In the genomic region with DNA sequence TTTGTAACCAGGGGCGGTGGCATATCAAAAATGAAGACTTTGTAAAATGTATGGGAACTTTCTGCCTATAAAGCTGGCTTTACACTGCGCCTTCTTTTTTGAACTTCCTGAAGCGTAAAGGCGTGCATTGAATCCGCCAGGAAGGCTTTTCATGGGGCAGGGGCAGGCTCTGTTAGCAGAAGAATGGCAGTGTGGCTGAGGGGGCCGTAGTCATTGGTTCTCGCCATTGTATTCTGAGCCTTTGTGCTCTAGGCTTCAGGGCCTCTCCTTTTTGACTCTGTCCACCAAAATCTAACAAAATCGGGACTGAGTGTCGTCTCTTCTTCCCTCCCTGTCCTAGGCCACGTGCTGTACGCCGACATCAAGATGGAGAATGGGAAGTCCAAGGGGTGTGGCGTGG, we compare ENCODE assay signal across 15 cellular contexts. TPM values are rescaled to one million over a fixed set of nuclear protein-coding genes. Genes with fewer than 3 reads are reported as not detected.
DNase-seq lines count a peak whose midpoint lies in the region; ATAC-seq and TF ChIP-seq lines count a peak whose summit lies in the region.
"Had no signal": no experiment of that assay in that cellular context is flagged by ENCODE, and none has a peak within 500 bp of the region (broad histone marks: within the 10 kb centered on the region; RNA-seq: fewer than 3 reads in every experiment).

No MANE protein-coding gene starts in this region.

- CTCF ChIA-PET in activated CD4-positive, alpha-beta T cell treated with anti-CD3 and anti-CD28 coated beads, Interleukin-2, amount 10 ng/mL, durations not matched to agents 7 days and 5 days (lab: Charles Lee) = interaction anchor here (1.4 kb wide), 1 partner anchor 18 kb away, joined by 4 read pairs; no protein-coding TSS in a partner anchor
- CTCF ChIA-PET in T-cell (lab: Charles Lee) = interaction anchor here in 1 of 2 donors (0.7 kb wide), 1 partner anchor 91 kb away, joined by 3 read pairs; no protein-coding TSS in a partner anchor

- H3K9me3 Mint-ChIP-seq in activated CD4-positive, alpha-beta T cell treated with anti-CD3 and anti-CD28 coated beads, Interleukin-2, amount 10 ng/mL, durations not matched to agents 7 days and 5 days = no peaks in the 10 kb centered on the region
- H3K9me3 Mint-ChIP-seq in T-cell = no peaks in the 10 kb centered on the region
- H3K9me3 Mint-ChIP-seq in endothelial cell (ENCODE audit: unreplicated experiment) = no peaks in the 10 kb centered on the region
- no peaks in the 10 kb centered on the region for H3K9me3 Mint-ChIP-seq in stimulated activated memory B cell treated with anti-CD40 and anti-IgM and Interleukin-4, amounts not matched to agents 10 μg/mL and 1 μg/mL and 100 μg/mL, for 72 hours
- H3K9me3 Mint-ChIP-seq: nephron had no signal

- ATAC-seq in T-cell (replicated peaks in 1 of 4) (no peak), GM21825 (IDR thresholded peaks at IDR 0.05; ENCODE audit: unreplicated experiment) (no peak), GM21526 (IDR thresholded peaks at IDR 0.05; ENCODE audit: low FRiP score, unreplicated experiment) (no peak)
- ATAC-seq in stimulated activated memory B cell treated with anti-CD40 and anti-IgM and Interleukin-4, amounts not matched to agents 10 μg/mL and 1 μg/mL and 100 μg/mL, for 72 hours = no peak

- H3K4me1 Mint-ChIP-seq in activated CD4-positive, alpha-beta T cell treated with anti-CD3 and anti-CD28 coated beads, Interleukin-2, amount 10 ng/mL, durations not matched to agents 7 days and 5 days = peaks cover 48% of the 10 kb centered on the region
- H3K4me1 Mint-ChIP-seq in T-cell (peaks cover 31 to 39% (median 35%) of the 10 kb centered on the region in 3 donors), endothelial cell (ENCODE audit: unreplicated experiment) (peaks cover 23% of the 10 kb centered on the region)
- H3K4me1 Mint-ChIP-seq in stimulated activated memory B cell treated with anti-CD40 and anti-IgM and Interleukin-4, amounts not matched to agents 10 μg/mL and 1 μg/mL and 100 μg/mL, for 72 hours = peaks cover 23% of the 10 kb centered on the region
- H3K4me1 Mint-ChIP-seq: nephron had no signal

- H3K27me3 Mint-ChIP-seq in activated CD4-positive, alpha-beta T cell treated with anti-CD3 and anti-CD28 coated beads, Interleukin-2, amount 10 ng/mL, durations not matched to agents 7 days and 5 days = no peaks in the 10 kb centered on the region
- H3K27me3 Mint-ChIP-seq in T-cell = no peaks in the 10 kb centered on the region
- peaks cover 25% of the 10 kb centered on the region for H3K27me3 Mint-ChIP-seq in endothelial cell (ENCODE audit: unreplicated experiment)
- H3K27me3 Mint-ChIP-seq in stimulated activated memory B cell treated with anti-CD40 and anti-IgM and Interleukin-4, amounts not matched to agents 10 μg/mL and 1 μg/mL and 100 μg/mL, for 72 hours = no peaks in the 10 kb centered on the region

- H3K27ac Mint-ChIP-seq in activated CD4-positive, alpha-beta T cell treated with anti-CD3 and anti-CD28 coated beads, Interleukin-2, amount 10 ng/mL, durations not matched to agents 7 days and 5 days = peak overlapping the region; percentile 68
- H3K27ac Mint-ChIP-seq in T-cell (peak overlapping the region; percentile 88 to 97), endothelial cell (ENCODE audit: unreplicated experiment) (peak overlapping the region; percentile 74)
- peak overlapping the region; percentile 91 for H3K27ac Mint-ChIP-seq in stimulated activated memory B cell treated with anti-CD40 and anti-IgM and Interleukin-4, amounts not matched to agents 10 μg/mL and 1 μg/mL and 100 μg/mL, for 72 hours
- H3K27ac Mint-ChIP-seq: nephron had no signal

- TF ChIP-seq CTCF in endothelial cell (IDR thresholded peaks at IDR 0.05; ENCODE audit: unreplicated experiment) = no peak

- H3K4me3 Mint-ChIP-seq in activated CD4-positive, alpha-beta T cell treated with anti-CD3 and anti-CD28 coated beads, Interleukin-2, amount 10 ng/mL, durations not matched to agents 7 days and 5 days = no peak overlapping the region
- H3K4me3 Mint-ChIP-seq in T-cell (peak overlapping the region in 1 of 3 donors; percentile 68), endothelial cell (ENCODE audit: unreplicated experiment) (peak overlapping the region; percentile 27)
- no peak overlapping the region for H3K4me3 Mint-ChIP-seq in stimulated activated memory B cell treated with anti-CD40 and anti-IgM and Interleukin-4, amounts not matched to agents 10 μg/mL and 1 μg/mL and 100 μg/mL, for 72 hours
- H3K4me3 Mint-ChIP-seq: nephron had no signal

- H3K36me3 Mint-ChIP-seq in activated CD4-positive, alpha-beta T cell treated with anti-CD3 and anti-CD28 coated beads, Interleukin-2, amount 10 ng/mL, durations not matched to agents 7 days and 5 days (ENCODE audit: low read depth) = peaks cover 49% of the 10 kb centered on the region
- H3K36me3 Mint-ChIP-seq in T-cell (peaks cover 37% of the 10 kb centered on the region), endothelial cell (ENCODE audit: low read depth, unreplicated experiment) (peaks cover 43% of the 10 kb centered on the region)
- peaks cover 73% of the 10 kb centered on the region for H3K36me3 Mint-ChIP-seq in stimulated activated memory B cell treated with anti-CD40 and anti-IgM and Interleukin-4, amounts not matched to agents 10 μg/mL and 1 μg/mL and 100 μg/mL, for 72 hours

- no peak for DNase-seq in activated CD4-positive, alpha-beta T cell treated with anti-CD3 and anti-CD28 coated beads, Interleukin-2, amount 10 ng/mL, durations not matched to agents 7 days and 5 days
- DNase-seq in activated CD4-positive, alpha-beta T cell treated with anti-CD3 and anti-CD28 coated beads for 4 hours = no peak
- no peak for DNase-seq in T-cell
- no peak for DNase-seq in endothelial cell (ENCODE audit: low spot score)
- no peak for DNase-seq in stimulated activated CD8-positive, alpha-beta memory T cell treated with anti-CD3 and anti-CD28 coated beads, Interleukin-4, amount 100 ng/mL, for 48 hours
- DNase-seq: NCI-H1930; NCI-H524 treated with DMSO at 0.1 percent for 48 hours; Peyer's patch; sigmoid colon; stimulated activated CD4-positive, alpha-beta T cell treated with anti-CD3 and anti-CD28 coated beads, Interleukin-4, amount 100 ng/mL, for 4 hours; stimulated activated naive CD4-positive, alpha-beta T cell treated with Interleukin-2 at 50 U/mL for 16 hours had no signal

- POLR2A ChIA-PET in activated CD4-positive, alpha-beta T cell treated with anti-CD3 and anti-CD28 coated beads, Interleukin-2, amount 10 ng/mL, durations not matched to agents 7 days and 5 days (lab: Charles Lee) = no interaction called here
- POLR2A ChIA-PET in T-cell (lab: Charles Lee) = interaction anchor here (0.6 to 0.8 kb wide), 2 partner anchors 9 to 213 kb away, joined by 3 read pairs; no protein-coding TSS in a partner anchor

RNA-seq across cellular contexts. Expression of a gene that starts 14.1 kb away (rescaled TPM):
- 1 to 10 TPM; 3.8 to 6.7 TPM for total RNA-seq in activated CD4-positive, alpha-beta T cell treated with anti-CD3 and anti-CD28 coated beads, Interleukin-2, amount 10 ng/mL, durations not matched to agents 7 days and 5 days
- total RNA-seq in T-cell (1 to 10 TPM; 2.2 to 5.1 (median 3.8) TPM), endothelial cell (ENCODE audit: unreplicated experiment) (not detected)

RNA-seq across cellular contexts. Expression of a gene that starts 25.6 kb away (rescaled TPM):
- 10 to 100 TPM; 46.8 to 47.3 TPM for total RNA-seq in activated CD4-positive, alpha-beta T cell treated with anti-CD3 and anti-CD28 coated beads, Interleukin-2, amount 10 ng/mL, durations not matched to agents 7 days and 5 days
- total RNA-seq in T-cell (10 to 100 TPM; 34.4 to 78.6 (median 67.2) TPM), endothelial cell (ENCODE audit: unreplicated experiment) (22.9 TPM)

RNA-seq across cellular contexts. Expression of a gene that starts 43.6 kb away (rescaled TPM):
- 100 to 1,000 TPM; 248 to 265 TPM for total RNA-seq in activated CD4-positive, alpha-beta T cell treated with anti-CD3 and anti-CD28 coated beads, Interleukin-2, amount 10 ng/mL, durations not matched to agents 7 days and 5 days
- total RNA-seq in T-cell (100 to 1,000 TPM; 200 to 272 (median 213) TPM), endothelial cell (ENCODE audit: unreplicated experiment) (223 TPM)
